1 cellular context compared by ENCODE assay signal in the genomic region with DNA sequence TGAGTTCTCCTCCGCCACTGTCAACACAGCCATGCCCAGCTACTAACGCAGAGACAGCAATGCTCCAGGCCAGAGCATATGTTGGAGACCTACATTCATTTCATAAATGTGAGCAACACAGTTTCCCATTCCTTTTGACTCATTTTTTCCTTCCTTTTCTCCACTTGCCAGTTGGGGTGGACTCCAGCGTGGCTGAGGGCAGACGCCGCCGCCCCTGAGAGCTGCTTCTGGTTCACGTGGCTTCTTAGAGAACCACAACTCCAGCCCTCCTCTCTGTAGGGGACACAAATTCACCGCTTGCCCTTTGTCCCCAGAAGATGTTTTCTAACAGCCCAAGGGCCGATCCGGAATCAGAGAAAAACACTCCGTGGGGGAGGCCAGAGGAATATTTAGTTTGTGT.
TF ChIP-seq lines count a peak whose summit lies in the region.

No MANE protein-coding gene starts in this region.

TF ChIP-seq in HepG2, 621 proteins besides CTCF, POLR2A, EP300 and RAD21 (continues in another document):
- TF ChIP-seq, protein P1, sequence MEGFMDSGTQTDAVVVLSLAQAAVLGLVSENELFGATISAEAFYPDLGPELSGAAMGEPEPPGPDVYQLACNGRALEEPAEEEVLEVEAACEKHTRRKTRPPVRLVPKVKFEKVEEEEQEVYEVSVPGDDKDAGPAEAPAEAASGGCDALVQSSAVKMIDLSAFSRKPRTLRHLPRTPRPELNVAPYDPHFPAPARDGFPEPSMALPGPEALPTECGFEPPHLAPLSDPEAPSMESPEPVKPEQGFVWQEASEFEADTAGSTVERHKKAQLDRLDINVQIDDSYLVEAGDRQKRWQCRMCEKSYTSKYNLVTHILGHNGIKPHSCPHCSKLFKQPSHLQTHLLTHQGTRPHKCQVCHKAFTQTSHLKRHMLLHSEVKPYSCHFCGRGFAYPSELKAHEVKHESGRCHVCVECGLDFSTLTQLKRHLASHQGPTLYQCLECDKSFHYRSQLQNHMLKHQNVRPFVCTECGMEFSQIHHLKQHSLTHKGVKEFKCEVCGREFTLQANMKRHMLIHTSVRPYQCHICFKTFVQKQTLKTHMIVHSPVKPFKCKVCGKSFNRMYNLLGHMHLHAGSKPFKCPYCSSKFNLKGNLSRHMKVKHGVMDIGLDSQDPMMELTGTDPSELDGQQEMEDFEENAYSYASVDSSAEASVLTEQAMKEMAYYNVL (CRISPR knock-in tag; IDR thresholded peaks at IDR 0.05; ENCODE audit: borderline replicate concordance): 0 out of 2 replicates have a peak, but pooled peaks have one; percentile 36
- no peak for TF ChIP-seq ZNF768 (CRISPR knock-in tag; IDR thresholded peaks at IDR 0.05)
- TF ChIP-seq PAWR (CRISPR knock-in tag; IDR thresholded peaks at IDR 0.05; ENCODE audit: borderline replicate concordance): 0 out of 2 replicates have a peak, but pooled peaks have one; percentile 34
- TF ChIP-seq SOX6 (IDR thresholded peaks at IDR 0.05): no peak
- 0 out of 2 replicates have a peak, but pooled peaks have one; percentile 3 for TF ChIP-seq SOX6 (CRISPR knock-in tag; IDR thresholded peaks at IDR 0.05)
- TF ChIP-seq AKAP8 (CRISPR knock-in tag; IDR thresholded peaks at IDR 0.05): no peak
- TF ChIP-seq, protein P2, sequence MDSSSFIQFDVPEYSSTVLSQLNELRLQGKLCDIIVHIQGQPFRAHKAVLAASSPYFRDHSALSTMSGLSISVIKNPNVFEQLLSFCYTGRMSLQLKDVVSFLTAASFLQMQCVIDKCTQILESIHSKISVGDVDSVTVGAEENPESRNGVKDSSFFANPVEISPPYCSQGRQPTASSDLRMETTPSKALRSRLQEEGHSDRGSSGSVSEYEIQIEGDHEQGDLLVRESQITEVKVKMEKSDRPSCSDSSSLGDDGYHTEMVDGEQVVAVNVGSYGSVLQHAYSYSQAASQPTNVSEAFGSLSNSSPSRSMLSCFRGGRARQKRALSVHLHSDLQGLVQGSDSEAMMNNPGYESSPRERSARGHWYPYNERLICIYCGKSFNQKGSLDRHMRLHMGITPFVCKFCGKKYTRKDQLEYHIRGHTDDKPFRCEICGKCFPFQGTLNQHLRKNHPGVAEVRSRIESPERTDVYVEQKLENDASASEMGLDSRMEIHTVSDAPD (CRISPR knock-in tag; IDR thresholded peaks at IDR 0.05): no peak
- 0 out of 2 replicates have a peak, but pooled peaks have one; percentile 38 for TF ChIP-seq ZNF343 (CRISPR knock-in tag; IDR thresholded peaks at IDR 0.05)
- peak; percentile 44; the same call in 1 of the 2 replicates for TF ChIP-seq ZNF501 (CRISPR knock-in tag; IDR thresholded peaks at IDR 0.05)
- TF ChIP-seq ARNTL (CRISPR knock-in tag; IDR thresholded peaks at IDR 0.05): 0 out of 2 replicates have a peak, but pooled peaks have one; percentile 37
- TF ChIP-seq YEATS4 (CRISPR knock-in tag; IDR thresholded peaks at IDR 0.05; ENCODE audit: borderline replicate concordance): 0 out of 2 replicates have a peak, but pooled peaks have one; percentile 13
- TF ChIP-seq ZNF24 (IDR thresholded peaks at IDR 0.05): no peak
- 0 out of 2 replicates have a peak, but pooled peaks have one; percentile 37 for TF ChIP-seq KDM5B (CRISPR knock-in tag; IDR thresholded peaks at IDR 0.05; ENCODE audit: borderline replicate concordance)
- 0 out of 2 replicates have a peak, but pooled peaks have one; percentile 20 for TF ChIP-seq ZFX (CRISPR knock-in tag; IDR thresholded peaks at IDR 0.05; ENCODE audit: low read depth)
- TF ChIP-seq, protein P3, sequence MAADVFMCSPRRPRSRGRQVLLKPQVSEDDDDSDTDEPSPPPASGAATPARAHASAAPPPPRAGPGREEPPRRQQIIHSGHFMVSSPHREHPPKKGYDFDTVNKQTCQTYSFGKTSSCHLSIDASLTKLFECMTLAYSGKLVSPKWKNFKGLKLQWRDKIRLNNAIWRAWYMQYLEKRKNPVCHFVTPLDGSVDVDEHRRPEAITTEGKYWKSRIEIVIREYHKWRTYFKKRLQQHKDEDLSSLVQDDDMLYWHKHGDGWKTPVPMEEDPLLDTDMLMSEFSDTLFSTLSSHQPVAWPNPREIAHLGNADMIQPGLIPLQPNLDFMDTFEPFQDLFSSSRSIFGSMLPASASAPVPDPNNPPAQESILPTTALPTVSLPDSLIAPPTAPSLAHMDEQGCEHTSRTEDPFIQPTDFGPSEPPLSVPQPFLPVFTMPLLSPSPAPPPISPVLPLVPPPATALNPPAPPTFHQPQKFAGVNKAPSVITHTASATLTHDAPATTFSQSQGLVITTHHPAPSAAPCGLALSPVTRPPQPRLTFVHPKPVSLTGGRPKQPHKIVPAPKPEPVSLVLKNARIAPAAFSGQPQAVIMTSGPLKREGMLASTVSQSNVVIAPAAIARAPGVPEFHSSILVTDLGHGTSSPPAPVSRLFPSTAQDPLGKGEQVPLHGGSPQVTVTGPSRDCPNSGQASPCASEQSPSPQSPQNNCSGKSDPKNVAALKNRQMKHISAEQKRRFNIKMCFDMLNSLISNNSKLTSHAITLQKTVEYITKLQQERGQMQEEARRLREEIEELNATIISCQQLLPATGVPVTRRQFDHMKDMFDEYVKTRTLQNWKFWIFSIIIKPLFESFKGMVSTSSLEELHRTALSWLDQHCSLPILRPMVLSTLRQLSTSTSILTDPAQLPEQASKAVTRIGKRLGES (CRISPR knock-in tag; IDR thresholded peaks at IDR 0.05; ENCODE audit: borderline replicate concordance): no peak
- 0 out of 2 replicates have a peak, but pooled peaks have one; percentile 8 for TF ChIP-seq RARA (CRISPR knock-in tag; IDR thresholded peaks at IDR 0.05)
- TF ChIP-seq, protein P4, sequence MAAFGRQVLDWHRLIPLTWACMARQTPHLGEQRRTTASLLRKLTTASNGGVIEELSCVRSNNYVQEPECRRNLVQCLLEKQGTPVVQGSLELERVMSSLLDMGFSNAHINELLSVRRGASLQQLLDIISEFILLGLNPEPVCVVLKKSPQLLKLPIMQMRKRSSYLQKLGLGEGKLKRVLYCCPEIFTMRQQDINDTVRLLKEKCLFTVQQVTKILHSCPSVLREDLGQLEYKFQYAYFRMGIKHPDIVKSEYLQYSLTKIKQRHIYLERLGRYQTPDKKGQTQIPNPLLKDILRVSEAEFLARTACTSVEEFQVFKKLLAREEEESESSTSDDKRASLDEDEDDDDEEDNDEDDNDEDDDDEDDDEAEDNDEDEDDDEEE (CRISPR knock-in tag; IDR thresholded peaks at IDR 0.05): no peak
- TF ChIP-seq, protein P5, sequence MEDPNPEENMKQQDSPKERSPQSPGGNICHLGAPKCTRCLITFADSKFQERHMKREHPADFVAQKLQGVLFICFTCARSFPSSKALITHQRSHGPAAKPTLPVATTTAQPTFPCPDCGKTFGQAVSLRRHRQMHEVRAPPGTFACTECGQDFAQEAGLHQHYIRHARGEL (CRISPR knock-in tag; IDR thresholded peaks at IDR 0.05): 0 out of 2 replicates have a peak, but pooled peaks have one; percentile 37
- TF ChIP-seq, protein P6, sequence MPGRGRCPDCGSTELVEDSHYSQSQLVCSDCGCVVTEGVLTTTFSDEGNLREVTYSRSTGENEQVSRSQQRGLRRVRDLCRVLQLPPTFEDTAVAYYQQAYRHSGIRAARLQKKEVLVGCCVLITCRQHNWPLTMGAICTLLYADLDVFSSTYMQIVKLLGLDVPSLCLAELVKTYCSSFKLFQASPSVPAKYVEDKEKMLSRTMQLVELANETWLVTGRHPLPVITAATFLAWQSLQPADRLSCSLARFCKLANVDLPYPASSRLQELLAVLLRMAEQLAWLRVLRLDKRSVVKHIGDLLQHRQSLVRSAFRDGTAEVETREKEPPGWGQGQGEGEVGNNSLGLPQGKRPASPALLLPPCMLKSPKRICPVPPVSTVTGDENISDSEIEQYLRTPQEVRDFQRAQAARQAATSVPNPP (CRISPR knock-in tag; IDR thresholded peaks at IDR 0.05): no peak
- 0 out of 2 replicates have a peak, but pooled peaks have one; percentile 5 for TF ChIP-seq SOX13 (IDR thresholded peaks at IDR 0.05)
- no peak for TF ChIP-seq SOX13 (CRISPR knock-in tag; conservative IDR thresholded peaks at IDR 0.05 in 1 of 2, IDR thresholded peaks at IDR 0.05 in 1 of 2)
- TF ChIP-seq, protein P7, sequence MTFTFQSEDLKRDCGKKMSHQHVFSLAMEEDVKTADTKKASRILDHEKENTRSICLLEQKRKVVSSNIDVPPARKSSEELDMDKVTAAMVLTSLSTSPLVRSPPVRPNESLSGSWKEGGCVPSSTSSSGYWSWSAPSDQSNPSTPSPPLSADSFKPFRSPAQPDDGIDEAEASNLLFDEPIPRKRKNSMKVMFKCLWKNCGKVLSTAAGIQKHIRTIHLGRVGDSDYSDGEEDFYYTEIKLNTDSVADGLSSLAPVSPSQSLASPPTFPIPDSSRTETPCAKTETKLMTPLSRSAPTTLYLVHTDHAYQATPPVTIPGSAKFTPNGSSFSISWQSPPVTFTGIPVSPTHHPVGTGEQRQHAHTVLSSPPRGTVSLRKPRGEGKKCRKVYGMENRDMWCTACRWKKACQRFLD (CRISPR knock-in tag; IDR thresholded peaks at IDR 0.05; ENCODE audit: borderline replicate concordance): 0 out of 2 replicates have a peak, but pooled peaks have one; percentile 16
- TF ChIP-seq, protein P8, sequence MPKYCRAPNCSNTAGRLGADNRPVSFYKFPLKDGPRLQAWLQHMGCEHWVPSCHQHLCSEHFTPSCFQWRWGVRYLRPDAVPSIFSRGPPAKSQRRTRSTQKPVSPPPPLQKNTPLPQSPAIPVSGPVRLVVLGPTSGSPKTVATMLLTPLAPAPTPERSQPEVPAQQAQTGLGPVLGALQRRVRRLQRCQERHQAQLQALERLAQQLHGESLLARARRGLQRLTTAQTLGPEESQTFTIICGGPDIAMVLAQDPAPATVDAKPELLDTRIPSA (CRISPR knock-in tag; IDR thresholded peaks at IDR 0.05; ENCODE audit: borderline replicate concordance): 0 out of 2 replicates have a peak, but pooled peaks have one; percentile 60
- no peak for TF ChIP-seq SUZ12 (IDR thresholded peaks at IDR 0.05; ENCODE audit: low read depth, low read length)
- no peak for TF ChIP-seq SMAD9 (CRISPR knock-in tag; IDR thresholded peaks at IDR 0.05)
- TF ChIP-seq SMYD3 (CRISPR knock-in tag; IDR thresholded peaks at IDR 0.05): no peak
- TF ChIP-seq, protein P9, sequence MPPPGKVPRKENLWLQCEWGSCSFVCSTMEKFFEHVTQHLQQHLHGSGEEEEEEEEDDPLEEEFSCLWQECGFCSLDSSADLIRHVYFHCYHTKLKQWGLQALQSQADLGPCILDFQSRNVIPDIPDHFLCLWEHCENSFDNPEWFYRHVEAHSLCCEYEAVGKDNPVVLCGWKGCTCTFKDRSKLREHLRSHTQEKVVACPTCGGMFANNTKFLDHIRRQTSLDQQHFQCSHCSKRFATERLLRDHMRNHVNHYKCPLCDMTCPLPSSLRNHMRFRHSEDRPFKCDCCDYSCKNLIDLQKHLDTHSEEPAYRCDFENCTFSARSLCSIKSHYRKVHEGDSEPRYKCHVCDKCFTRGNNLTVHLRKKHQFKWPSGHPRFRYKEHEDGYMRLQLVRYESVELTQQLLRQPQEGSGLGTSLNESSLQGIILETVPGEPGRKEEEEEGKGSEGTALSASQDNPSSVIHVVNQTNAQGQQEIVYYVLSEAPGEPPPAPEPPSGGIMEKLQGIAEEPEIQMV (CRISPR knock-in tag; IDR thresholded peaks at IDR 0.05; ENCODE audit: low read depth): 0 out of 2 replicates have a peak, but pooled peaks have one; percentile 66
- TF ChIP-seq ZNF350 (CRISPR knock-in tag; IDR thresholded peaks at IDR 0.05; ENCODE audit: borderline replicate concordance, low read depth): 0 out of 2 replicates have a peak, but pooled peaks have one; percentile 32
- TF ChIP-seq, protein P10, sequence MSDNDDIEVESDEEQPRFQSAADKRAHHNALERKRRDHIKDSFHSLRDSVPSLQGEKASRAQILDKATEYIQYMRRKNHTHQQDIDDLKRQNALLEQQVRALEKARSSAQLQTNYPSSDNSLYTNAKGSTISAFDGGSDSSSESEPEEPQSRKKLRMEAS (IDR thresholded peaks at IDR 0.05): 0 out of 2 replicates have a peak, but pooled peaks have one; percentile 23
- TF ChIP-seq, protein P11, sequence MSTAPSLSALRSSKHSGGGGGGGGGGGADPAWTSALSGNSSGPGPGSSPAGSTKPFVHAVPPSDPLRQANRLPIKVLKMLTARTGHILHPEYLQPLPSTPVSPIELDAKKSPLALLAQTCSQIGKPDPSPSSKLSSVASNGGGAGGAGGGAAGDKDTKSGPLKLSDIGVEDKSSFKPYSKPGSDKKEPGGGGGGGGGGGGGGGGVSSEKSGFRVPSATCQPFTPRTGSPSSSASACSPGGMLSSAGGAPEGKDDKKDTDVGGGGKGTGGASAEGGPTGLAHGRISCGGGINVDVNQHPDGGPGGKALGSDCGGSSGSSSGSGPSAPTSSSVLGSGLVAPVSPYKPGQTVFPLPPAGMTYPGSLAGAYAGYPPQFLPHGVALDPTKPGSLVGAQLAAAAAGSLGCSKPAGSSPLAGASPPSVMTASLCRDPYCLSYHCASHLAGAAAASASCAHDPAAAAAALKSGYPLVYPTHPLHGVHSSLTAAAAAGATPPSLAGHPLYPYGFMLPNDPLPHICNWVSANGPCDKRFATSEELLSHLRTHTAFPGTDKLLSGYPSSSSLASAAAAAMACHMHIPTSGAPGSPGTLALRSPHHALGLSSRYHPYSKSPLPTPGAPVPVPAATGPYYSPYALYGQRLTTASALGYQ (CRISPR knock-in tag; IDR thresholded peaks at IDR 0.05): no peak
- no peak for TF ChIP-seq ZSCAN29 (CRISPR knock-in tag; conservative IDR thresholded peaks at IDR 0.05)
- no peak for TF ChIP-seq PHF8 (CRISPR knock-in tag; IDR thresholded peaks at IDR 0.05)
- TF ChIP-seq SAP130 (CRISPR knock-in tag; IDR thresholded peaks at IDR 0.05; ENCODE audit: low read depth): peak; percentile 62
- TF ChIP-seq CC2D1A (CRISPR knock-in tag; IDR thresholded peaks at IDR 0.05): no peak
- TF ChIP-seq HNF4A (CRISPR knock-in tag; IDR thresholded peaks at IDR 0.05): peak; percentile 51
- TF ChIP-seq, protein P12, sequence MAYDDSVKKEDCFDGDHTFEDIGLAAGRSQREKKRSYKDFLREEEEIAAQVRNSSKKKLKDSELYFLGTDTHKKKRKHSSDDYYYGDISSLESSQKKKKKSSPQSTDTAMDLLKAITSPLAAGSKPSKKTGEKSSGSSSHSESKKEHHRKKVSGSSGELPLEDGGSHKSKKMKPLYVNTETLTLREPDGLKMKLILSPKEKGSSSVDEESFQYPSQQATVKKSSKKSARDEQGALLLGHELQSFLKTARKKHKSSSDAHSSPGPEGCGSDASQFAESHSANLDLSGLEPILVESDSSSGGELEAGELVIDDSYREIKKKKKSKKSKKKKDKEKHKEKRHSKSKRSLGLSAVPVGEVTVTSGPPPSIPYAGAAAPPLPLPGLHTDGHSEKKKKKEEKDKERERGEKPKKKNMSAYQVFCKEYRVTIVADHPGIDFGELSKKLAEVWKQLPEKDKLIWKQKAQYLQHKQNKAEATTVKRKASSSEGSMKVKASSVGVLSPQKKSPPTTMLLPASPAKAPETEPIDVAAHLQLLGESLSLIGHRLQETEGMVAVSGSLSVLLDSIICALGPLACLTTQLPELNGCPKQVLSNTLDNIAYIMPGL (CRISPR knock-in tag; IDR thresholded peaks at IDR 0.05; ENCODE audit: borderline replicate concordance in 1 of 2, low read depth in 1 of 2): 0 out of 4 replicates have a peak, but pooled peaks of 1 of the 2 experiments have one; percentile 30
- 0 out of 2 replicates have a peak, but pooled peaks have one; percentile 29 for TF ChIP-seq ZNF724P (CRISPR knock-in tag; IDR thresholded peaks at IDR 0.05; ENCODE audit: borderline replicate concordance)
- TF ChIP-seq, protein P13, sequence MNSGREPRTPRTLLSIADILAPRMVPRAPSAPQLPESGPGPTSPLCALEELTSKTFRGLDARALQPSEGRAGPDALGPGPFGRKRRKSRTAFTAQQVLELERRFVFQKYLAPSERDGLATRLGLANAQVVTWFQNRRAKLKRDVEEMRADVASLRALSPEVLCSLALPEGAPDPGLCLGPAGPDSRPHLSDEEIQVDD (CRISPR knock-in tag; IDR thresholded peaks at IDR 0.05; ENCODE audit: borderline replicate concordance): no peak
